In the genomic region with DNA sequence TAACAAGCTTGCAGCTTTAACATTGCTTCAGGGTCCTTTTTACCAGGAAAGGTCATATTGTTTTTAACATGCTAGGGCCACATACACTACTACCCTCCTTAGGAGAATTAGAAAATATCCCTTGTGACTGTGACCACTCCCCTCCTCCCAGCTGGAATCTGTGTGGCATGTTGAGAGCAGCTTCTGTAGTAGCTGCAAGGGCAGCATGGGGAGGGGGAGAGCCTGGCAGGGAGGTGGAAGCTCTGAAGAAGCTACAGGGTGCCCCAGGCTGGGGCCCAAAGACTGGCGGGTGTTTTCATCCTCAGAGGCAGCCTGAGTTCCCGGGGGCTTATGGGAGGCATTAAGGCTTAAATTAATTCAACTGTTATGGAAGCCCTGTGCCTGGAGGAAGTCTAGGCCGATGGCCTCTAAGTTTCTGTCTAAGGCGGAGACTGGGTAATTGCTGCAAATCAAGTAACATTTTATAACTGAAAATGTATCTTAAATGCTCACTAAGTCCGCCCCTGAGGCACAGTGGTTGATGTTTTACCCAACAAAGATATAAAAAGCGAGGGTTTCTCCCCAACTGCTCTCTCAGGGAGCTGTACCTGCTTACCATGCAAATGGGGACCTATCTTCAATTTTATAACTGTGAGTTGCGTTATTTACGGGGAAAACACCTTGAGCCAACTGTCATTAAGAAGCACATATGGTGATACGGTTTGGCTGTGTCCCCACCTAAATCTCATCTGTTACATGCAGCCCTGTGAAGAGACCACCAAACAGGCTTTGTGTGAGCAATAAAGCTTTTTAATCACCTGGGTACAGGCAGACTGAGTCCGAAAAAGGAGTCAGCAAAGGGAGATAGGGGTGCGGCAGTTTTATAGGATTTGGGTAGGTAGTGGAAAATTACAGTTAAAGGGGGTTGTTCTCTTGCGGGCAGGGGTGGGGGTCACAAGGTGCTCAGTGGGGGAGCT, we compare ENCODE assay signal across 8 cellular contexts. TPM values are rescaled to one million over a fixed set of nuclear protein-coding genes. Genes with fewer than 3 reads are reported as not detected.
DNase-seq lines count a peak whose midpoint lies in the region; ATAC-seq and TF ChIP-seq lines count a peak whose summit lies in the region.

No MANE protein-coding gene starts in this region.

- no peak for TF ChIP-seq CTCF in mucosa of descending colon (IDR thresholded peaks at IDR 0.05)
- TF ChIP-seq CTCF in adrenal gland (IDR thresholded peaks at IDR 0.05): no peak

- H3K27ac ChIP-seq in adrenal gland: no peak overlapping the region

- intact Hi-C loops in mucosa of descending colon (cut with DNase I, micrococcal nuclease): no loop called here
- intact Hi-C loops in adrenal gland (cut with DNase I): no loop called here

- ATAC-seq in GM18861 (IDR thresholded peaks at IDR 0.05; ENCODE audit: unreplicated experiment) (peak; percentile 69), GM21619 (IDR thresholded peaks at IDR 0.05; ENCODE audit: unreplicated experiment) (peak; percentile 79), HG03575 (IDR thresholded peaks at IDR 0.05; ENCODE audit: extremely low read depth, insufficient number of reproducible peaks, low FRiP score, unreplicated experiment) (peak; percentile 68), mucosa of descending colon (peak; percentile 75)

- H3K36me3 ChIP-seq in mucosa of descending colon (ENCODE audit: low read depth) (no peaks in the 10 kb centered on the region), adrenal gland (replicated peaks in 1 of 2) (no peaks in the 10 kb centered on the region)

- H3K4me1 ChIP-seq in mucosa of descending colon (ENCODE audit: low read depth) (no peaks in the 10 kb centered on the region), adrenal gland (replicated peaks in 1 of 2) (peaks cover 0 to 3% of the 10 kb centered on the region in 2 donors)

- H3K27me3 ChIP-seq in adrenal gland: no peaks in the 10 kb centered on the region

- DNase-seq in mucosa of descending colon (no peak), NCI-H2196 treated with DMSO at 0.1 percent for 48 hours (lab: John Stamatoyannopoulos, UW; ENCODE audit: unreplicated experiment) (no peak), adrenal gland (no peak), occipital lobe (lab: John Stamatoyannopoulos, UW) (no peak)
- DNase-seq in stimulated activated CD4-positive, alpha-beta T cell treated with anti-CD3 and anti-CD28 coated beads, Interleukin-4, amount 100 ng/mL, for 4 hours: no peak

- 86 to 92% (median 91%) methylated on average over 9 to 12 of the region's 12 CpGs for WGBS in adrenal gland, 4 donors

- H3K4me3 ChIP-seq in mucosa of descending colon (no peak overlapping the region), adrenal gland (no peak overlapping the region)

- H3K9me3 ChIP-seq in mucosa of descending colon (no peaks in the 10 kb centered on the region), adrenal gland (replicated peaks in 1 of 3) (no peaks in the 10 kb centered on the region)

- no peak for TF ChIP-seq POLR2A in adrenal gland (IDR thresholded peaks at IDR 0.05)

RNA-seq across cellular contexts. Expression of gene STS, which starts 37.4 kb away (rescaled TPM):
- total RNA-seq in mucosa of descending colon (10 to 100 TPM in 2 of 3 donors, 1 to 10 TPM in 1; 8.1 to 19.3 (median 12.9) TPM), adrenal gland (10 to 100 TPM in 1 of 8 donors, 1 to 10 TPM in 7; 3.4 to 11.4 (median 4.8) TPM), occipital lobe (4.4 TPM)
- polyA plus RNA-seq in adrenal gland: 10 to 100 TPM in 1 of 3 donors, 1 to 10 TPM in 2; 1.4 to 12.2 (median 2.0) TPM

RNA-seq across cellular contexts. Expression of gene PUDP, which starts 37.8 kb away (rescaled TPM):
- 10 to 100 TPM; 16.4 to 38.5 (median 32.3) TPM for total RNA-seq in mucosa of descending colon
- 10 to 100 TPM in 6 of 8 donors, 1 to 10 TPM in 2; 5.8 to 29.3 (median 14.6) TPM for total RNA-seq in adrenal gland
- polyA plus RNA-seq in adrenal gland: 10 to 100 TPM in 1 of 3 donors, 1 to 10 TPM in 2; 4.3 to 16.6 (median 7.2) TPM
- 5.8 TPM for total RNA-seq in occipital lobe
